In the genomic region with DNA sequence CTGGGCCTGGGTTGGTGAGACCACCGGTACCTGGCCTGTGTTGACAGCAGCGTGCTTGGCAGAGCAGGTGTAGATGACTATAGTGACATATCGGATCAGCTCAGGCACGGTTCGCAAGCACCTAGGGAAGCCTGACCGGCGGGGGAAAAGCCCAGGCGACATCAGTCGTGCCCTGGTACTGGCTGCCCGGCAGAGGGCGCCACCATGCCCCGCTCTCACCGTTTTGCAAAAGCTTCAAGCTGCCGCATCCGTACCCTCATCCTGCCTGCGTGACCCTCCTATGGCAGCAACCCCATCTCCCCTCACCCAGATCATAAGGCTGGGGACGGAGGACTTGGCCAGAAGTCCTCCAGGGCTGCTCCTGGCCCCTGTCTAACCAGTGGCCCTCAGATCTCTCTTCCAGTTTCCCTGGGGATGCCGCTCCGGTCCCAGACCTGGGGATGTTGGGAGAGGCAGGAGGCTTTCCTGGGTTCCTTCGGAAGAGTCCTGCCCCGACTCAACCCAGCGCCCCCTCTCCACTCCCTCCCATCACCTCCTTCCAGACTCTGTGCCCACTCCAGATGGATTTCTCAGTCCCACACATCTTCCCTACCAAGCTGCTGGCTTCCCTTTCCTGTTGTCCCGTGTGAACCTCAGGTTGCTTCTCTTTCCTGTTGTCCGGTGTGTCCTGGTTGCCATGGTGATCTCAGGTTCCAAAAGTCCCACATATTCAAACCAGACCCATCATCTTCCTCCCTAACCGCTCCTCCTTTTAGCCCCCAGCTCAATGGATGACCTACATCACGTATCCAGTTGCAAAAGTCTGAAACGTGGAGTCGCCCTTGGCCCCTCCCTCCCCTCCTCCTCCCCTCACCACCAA, we compare ENCODE assay signal across 1 cellular context.
TF ChIP-seq lines count a peak whose summit lies in the region.

No MANE protein-coding gene starts in this region.

TF ChIP-seq in neural cell, 6 proteins besides CTCF, POLR2A, EP300 and RAD21 (continued from another document):
- TF ChIP-seq REST (IDR thresholded peaks at IDR 0.05; ENCODE audit: borderline replicate concordance) (no peak), TAF1 (IDR thresholded peaks at IDR 0.05; ENCODE audit: low read depth) (no peak), SMC3 (conservative IDR thresholded peaks at IDR 0.05; ENCODE audit: poor library complexity) (no peak)
